8 cellular contexts compared by ENCODE assay signal in genomic region chr11:75768112-75768908, GRCh38.
DNase-seq lines count a peak whose midpoint lies in the region; ATAC-seq lines count a peak whose summit lies in the region.

Gene DGAT2, plus strand, starts transcription at chr11:75768778. Its CDS starts 214 bp downstream, at chr11:75768992.

- H3K4me3 ChIP-seq in skeletal muscle cell (ENCODE audit: low read depth, low read length), result peak within 1 kb of the TSS; percentile 60

- peak; percentile 67 to 77 for DNase-seq in NCI-H187 (lab: John Stamatoyannopoulos, UW)
- peak; percentile 46 to 83 (median 54) for DNase-seq in T-helper 2 cell
- peak in 51 of 58 donors; percentile 5 to 77 (median 42) for DNase-seq in anterior cingulate cortex (lab: John Stamatoyannopoulos, UW)
- peak in 37 of 51 donors; percentile 10 to 73 (median 35) for DNase-seq in hypothalamus (lab: John Stamatoyannopoulos, UW)
- peak; percentile 20 for DNase-seq in skeletal muscle cell (ENCODE audit: low read depth)
- DNase-seq in amniotic stem cell (lab: John Stamatoyannopoulos, UW), result no peak

- ATAC-seq in GM18502 (IDR thresholded peaks at IDR 0.05; ENCODE audit: poor library complexity, unreplicated experiment) (peak; percentile 76), HG02970 (IDR thresholded peaks at IDR 0.05; ENCODE audit: low FRiP score, unreplicated experiment) (peak; percentile 52)
